Comparison of ENCODE assay signal across 15 cellular contexts in the genomic region with DNA sequence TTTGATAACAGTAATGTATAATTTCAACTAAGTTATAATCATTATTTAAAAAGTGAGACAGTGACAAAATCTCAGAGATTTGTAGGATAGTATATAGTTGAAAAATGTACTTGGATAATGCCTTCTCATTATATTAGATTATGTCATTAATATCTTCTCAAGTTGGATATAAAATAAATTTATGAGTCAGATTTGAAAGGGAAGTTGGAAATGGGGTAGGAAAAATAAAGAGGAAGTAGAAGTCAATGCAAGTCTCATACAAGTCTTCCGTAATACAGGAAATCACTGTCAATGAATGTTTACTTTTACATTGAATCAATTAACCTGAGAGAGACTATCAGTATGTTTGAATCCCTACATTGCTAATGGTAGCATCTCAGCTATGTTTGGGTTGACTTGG.
"Had no signal": no experiment of that assay in that cellular context is flagged by ENCODE, and none has a peak within 500 bp of the region (broad histone marks: within the 10 kb centered on the region; RNA-seq: fewer than 3 reads in every experiment).

No MANE protein-coding gene starts in this region.

- DNase-seq: effector memory CD8-positive, alpha-beta T cell; esophagus squamous epithelium; foreskin fibroblast; glutamatergic neuron; islet precursor cell; mammary epithelial cell; mucosa of descending colon; naive thymus-derived CD8-positive, alpha-beta T cell; sigmoid colon; stimulated activated CD4-positive, alpha-beta T cell treated with anti-CD3 and anti-CD28 coated beads, Interleukin-2, amount 100 ng/mL, for 24 hours; stimulated activated CD4-positive, alpha-beta T cell treated with anti-CD3 and anti-CD28 coated beads, Interleukin-4, amount 100 ng/mL, for 4 hours; stimulated activated naive B cell treated with anti-CD40 and anti-IgM and Interleukin-4, amounts not matched to agents 10 μg/mL and 1 μg/mL and 100 μg/mL, for 72 hours; stomach; substantia nigra; transverse colon had no signal
